In genomic region chr10:97427571-97428179, GRCh38 we compare ENCODE assay signal across 1 cellular context.
TF ChIP-seq lines count a peak whose summit lies in the region.

No MANE protein-coding gene starts in this region.

TF ChIP-seq in K562, 482 proteins besides CTCF, POLR2A, EP300 and RAD21 (continued from another document):
- TF ChIP-seq YY1 (IDR thresholded peaks at IDR 0.05; ENCODE audit: borderline replicate concordance in 1 of 3, control insufficient read depth in 1 of 3, extremely low read depth in 1 of 3, insufficient read depth in 3 of 3, insufficient read length in 1 of 3, insufficient replicate concordance in 2 of 3, low read depth in 1 of 3, low read length in 2 of 3) (peak in 1 of 3 experiments; percentile 81), ARID4B (CRISPR knock-in tag; IDR thresholded peaks at IDR 0.05) (0 out of 2 replicates have a peak, but pooled peaks have one; percentile 40), PREB (CRISPR knock-in tag; IDR thresholded peaks at IDR 0.05) (0 out of 2 replicates have a peak, but pooled peaks have one; percentile 20), GABPA (tag; conservative IDR thresholded peaks at IDR 0.05; ENCODE audit: low read depth) (no peak), HMBOX1 (IDR thresholded peaks at IDR 0.05) (peak; percentile 60; the same call in 1 of the 2 replicates)
TF ChIP-seq in K562: peak in this region for 4.
